1 cellular context compared by ENCODE assay signal in genomic region chr10:31963598-31963980, GRCh38.
TF ChIP-seq lines count a peak whose summit lies in the region.

No MANE protein-coding gene starts in this region.

TF ChIP-seq in WTC11, 78 proteins besides CTCF, POLR2A, EP300 and RAD21 (continued from another document):
- TF ChIP-seq ARID4B (CRISPR knock-in tag; IDR thresholded peaks at IDR 0.05; ENCODE audit: borderline replicate concordance), result no peak
- TF ChIP-seq TP53 (CRISPR knock-in tag; IDR thresholded peaks at IDR 0.05), result no peak
- no peak for TF ChIP-seq IRF2 (CRISPR knock-in tag; IDR thresholded peaks at IDR 0.05; ENCODE audit: borderline replicate concordance, low read depth)
- no peak for TF ChIP-seq ETV6 (CRISPR knock-in tag; IDR thresholded peaks at IDR 0.05)
- TF ChIP-seq CDX4 (CRISPR knock-in tag; IDR thresholded peaks at IDR 0.05; ENCODE audit: borderline replicate concordance), result no peak
- TF ChIP-seq ZBTB21 (CRISPR knock-in tag; IDR thresholded peaks at IDR 0.05; ENCODE audit: borderline replicate concordance), result no peak
- no peak for TF ChIP-seq HMGA2 (CRISPR knock-in tag; IDR thresholded peaks at IDR 0.05)
- no peak for TF ChIP-seq TEAD4 (CRISPR knock-in tag; IDR thresholded peaks at IDR 0.05)
- no peak for TF ChIP-seq OVOL2 (CRISPR knock-in tag; IDR thresholded peaks at IDR 0.05; ENCODE audit: borderline replicate concordance)
- TF ChIP-seq ZNF263 (CRISPR knock-in tag; IDR thresholded peaks at IDR 0.05; ENCODE audit: low read depth), result no peak
